In the genomic region with DNA sequence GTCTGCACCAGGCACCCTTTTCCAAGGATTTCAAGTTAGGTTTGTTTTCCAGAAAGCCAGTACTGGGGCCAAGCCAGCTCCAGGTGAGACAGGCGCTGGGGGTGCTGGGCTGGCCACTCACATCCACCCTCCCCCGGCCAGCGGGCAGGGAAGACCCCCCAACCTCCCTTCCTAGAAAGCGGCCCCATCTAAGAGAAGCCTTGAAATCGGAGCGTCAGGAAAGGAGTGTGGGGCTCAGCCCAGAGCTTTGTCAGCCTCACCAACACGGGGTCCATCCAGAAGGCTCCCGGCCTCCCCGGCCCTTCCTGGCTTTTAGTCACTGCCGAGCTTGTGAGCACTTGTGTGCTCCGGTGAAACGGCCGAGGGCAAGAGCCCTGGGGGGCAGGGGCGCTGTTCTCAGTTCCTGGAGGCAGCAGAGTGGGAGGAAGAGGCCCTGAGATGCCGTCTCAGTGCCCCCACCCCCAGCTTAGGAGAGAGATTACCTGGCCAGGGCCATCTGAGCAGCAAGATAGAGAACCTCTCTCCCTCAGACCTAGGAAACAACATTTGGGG, we compare ENCODE assay signal across 1 cellular context.
TF ChIP-seq lines count a peak whose summit lies in the region.

No MANE protein-coding gene starts in this region.

TF ChIP-seq in WTC11, 78 proteins besides CTCF, POLR2A, EP300 and RAD21 (continued from another document):
- no peak for TF ChIP-seq ZNF317 (CRISPR knock-in tag; IDR thresholded peaks at IDR 0.05; ENCODE audit: borderline replicate concordance, low read depth)
- TF ChIP-seq, protein P1, sequence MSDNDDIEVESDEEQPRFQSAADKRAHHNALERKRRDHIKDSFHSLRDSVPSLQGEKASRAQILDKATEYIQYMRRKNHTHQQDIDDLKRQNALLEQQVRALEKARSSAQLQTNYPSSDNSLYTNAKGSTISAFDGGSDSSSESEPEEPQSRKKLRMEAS (CRISPR knock-in tag; IDR thresholded peaks at IDR 0.05): no peak
- TF ChIP-seq ZNF671 (CRISPR knock-in tag; IDR thresholded peaks at IDR 0.05): no peak
